Comparison of ENCODE assay signal across 33 cellular contexts in the genomic region with DNA sequence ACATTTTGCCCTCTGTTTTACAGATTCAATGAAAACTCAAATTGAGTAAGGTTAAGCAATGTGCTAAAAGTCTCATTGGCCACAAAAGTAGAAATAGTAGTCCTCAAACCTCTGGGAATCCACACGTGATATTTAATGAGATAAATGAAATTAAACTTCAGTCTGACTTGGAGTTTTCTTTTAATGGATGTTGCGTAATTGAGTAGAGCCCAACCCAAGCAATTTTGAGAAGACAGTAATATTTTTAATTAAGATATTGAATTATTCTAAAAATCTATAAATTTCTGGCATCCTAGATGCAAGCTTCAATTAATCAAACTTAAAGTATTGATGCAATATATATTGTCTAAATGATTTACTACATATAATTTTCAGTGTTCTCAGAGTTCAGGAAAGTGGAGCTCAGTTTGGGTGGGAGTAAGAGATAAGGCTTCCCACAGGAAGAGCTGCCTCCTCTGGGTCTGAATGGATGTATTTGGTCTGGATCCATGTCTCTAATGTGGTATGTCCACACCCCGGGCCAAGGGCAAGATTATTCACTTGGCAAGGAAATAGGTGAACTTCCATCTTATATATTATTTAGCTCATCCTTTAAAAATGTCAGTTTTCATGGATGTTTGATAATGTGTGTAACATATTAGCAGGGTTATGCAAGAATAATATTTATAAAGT. TPM values are rescaled to one million over a fixed set of nuclear protein-coding genes. Genes with fewer than 3 reads are reported as not detected.
DNase-seq lines count a peak whose midpoint lies in the region; ATAC-seq, FAIRE-seq and TF ChIP-seq lines count a peak whose summit lies in the region.
"Had no signal": no experiment of that assay in that cellular context is flagged by ENCODE, and none has a peak within 500 bp of the region (broad histone marks: within the 10 kb centered on the region; RNA-seq: fewer than 3 reads in every experiment).

No MANE protein-coding gene starts in this region.

- CTCF ChIA-PET in K562 (lab: Yijun Ruan, JAX; ENCODE audit: low intra/inter-chr PET ratio) (no interaction called here), HepG2 (lab: Yijun Ruan, JAX; ENCODE audit: low intra/inter-chr PET ratio, low total read pairs) (no interaction called here)

- no peak for TF ChIP-seq POLR2A in K562 (conservative IDR thresholded peaks at IDR 0.05)
- no peak for TF ChIP-seq POLR2A in HepG2 (IDR thresholded peaks at IDR 0.05; ENCODE audit: insufficient read depth in 1 of 2, low read depth in 2 of 2, low read length in 2 of 2)
- no peak for TF ChIP-seq POLR2A in prostate gland (IDR thresholded peaks at IDR 0.05)

- H3K4me2 ChIP-seq in K562 (ENCODE audit: insufficient read depth, low read length) (no peak overlapping the region), HepG2 (ENCODE audit: low read depth, low read length) (peak overlapping the region; percentile 26; the same call in 1 of the 2 replicates)

- TF ChIP-seq EP300 in Ishikawa (IDR thresholded peaks at IDR 0.05; ENCODE audit: borderline replicate concordance) = no peak
- TF ChIP-seq EP300 in K562 (IDR thresholded peaks at IDR 0.05; ENCODE audit: low read length) = no peak
- no peak for TF ChIP-seq EP300 in HepG2 (IDR thresholded peaks at IDR 0.05; ENCODE audit: low read depth in 2 of 2, low read length in 2 of 2)
- no peak for TF ChIP-seq EP300 in HepG2 (CRISPR knock-in tag; IDR thresholded peaks at IDR 0.05; ENCODE audit: borderline replicate concordance)

- H2AFZ ChIP-seq in ACC112 (ENCODE audit: low read length, unreplicated experiment) (no peak overlapping the region), K562 (ENCODE audit: low read depth, low read length) (no peak overlapping the region), HepG2 (ENCODE audit: low read length) (no peak overlapping the region)

- no TSS peak for BruUV-seq in K562 (replicated peaks; lab: Mats Ljungman, UMichigan)
- no TSS peak for BruUV-seq in HepG2 (replicated peaks; lab: Mats Ljungman, UMichigan)

- TF ChIP-seq CTCF in K562 (IDR thresholded peaks at IDR 0.05 in 2 of 3, conservative IDR thresholded peaks at IDR 0.05 in 1 of 3; ENCODE audit: insufficient read depth in 2 of 3, low read depth in 1 of 3, low read length in 3 of 3) = no peak
- no peak for TF ChIP-seq CTCF in HepG2 (CRISPR knock-in tag; IDR thresholded peaks at IDR 0.05)
- no peak for TF ChIP-seq CTCF in prostate gland (IDR thresholded peaks at IDR 0.05)

- no peak for ATAC-seq in K562
- ATAC-seq in HepG2 = no peak
- ATAC-seq in HG03196 (IDR thresholded peaks at IDR 0.05; ENCODE audit: unreplicated experiment) = no peak
- no peak for ATAC-seq in HG03378 (IDR thresholded peaks at IDR 0.05; ENCODE audit: unreplicated experiment)
- ATAC-seq: activated CD4-positive, CD25-positive, alpha-beta regulatory T cell treated with anti-CD3 and anti-CD28 coated beads, Interleukin-2, amount 50 U/mL, for 24 hours; activated CD8-positive, alpha-beta memory T cell treated with anti-CD3 and anti-CD28 coated beads, Interleukin-2, amount 10 ng/mL, durations not matched to agents 7 days and 5 days; activated naive CD8-positive, alpha-beta T cell treated with anti-CD3 and anti-CD28 coated beads, Interleukin-2, amount 50 U/mL, for 24 hours; CD8-positive, alpha-beta T cell; left colon; stimulated activated naive CD8-positive, alpha-beta T cell treated with anti-CD3 and anti-CD28 coated beads, Interleukin-15, Interleukin-2, amounts not matched to agents 100 U/mL and 50 U/mL, for 24 hours; T-cell had no signal

- H3K9me3 Mint-ChIP-seq in activated naive CD8-positive, alpha-beta T cell treated with anti-CD3 and anti-CD28 coated beads for 36 hours = no peaks in the 10 kb centered on the region
- H3K9me3 Mint-ChIP-seq: activated naive CD8-positive, alpha-beta T cell treated with anti-CD3 and anti-CD28 coated beads, Interleukin-2, amount 50 U/mL, for 24 hours; CD8-positive, alpha-beta T cell; immature natural killer cell; T-cell had no signal

- in situ Hi-C loops in K562 (cut with MboI) (no loop called here), HepG2 (cut with HindIII; ENCODE audit: extremely low pct_ligation_motif_present, low pct_unique_long_range_greater_than_20kb) (loop anchor here (10.0 kb wide), 1 partner anchor 116 kb away; no protein-coding TSS in a partner anchor)

- WGBS in K562 (ENCODE audit: insufficient coverage, low coverage, missing lambda C conversion rate) = 39% methylated on average over 3 of the region's 3 CpGs
- WGBS in HepG2 (ENCODE audit: low lambda C conversion rate) = 95% methylated on average over 3 of the region's 3 CpGs
- 68% methylated on average over 3 of the region's 3 CpGs for WGBS in prostate gland

- H3K36me3 Mint-ChIP-seq in activated naive CD8-positive, alpha-beta T cell treated with anti-CD3 and anti-CD28 coated beads for 36 hours = peaks cover 11% of the 10 kb centered on the region

- FAIRE-seq in K562 (lab: Jason Lieb, UNC) (no peak), HepG2 (lab: Jason Lieb, UNC) (no peak)
- FAIRE-seq: GM18507, GM19239 had no signal

- no peaks in the 10 kb centered on the region for H3K9me1 ChIP-seq in K562 (ENCODE audit: control insufficient read depth, insufficient read depth, low read length)

- POLR2A ChIA-PET in K562 (lab: Yijun Ruan, JAX) (interaction anchor here (2.5 kb wide), 1 partner anchor 31 kb away, joined by 12 read pairs; no protein-coding TSS in a partner anchor), HepG2 (lab: Yijun Ruan, JAX) (no interaction called here)

- no peak overlapping the region for H3K4me3 Mint-ChIP-seq in activated naive CD8-positive, alpha-beta T cell treated with anti-CD3 and anti-CD28 coated beads for 36 hours
- H3K4me3 Mint-ChIP-seq: activated CD8-positive, alpha-beta memory T cell treated with anti-CD3 and anti-CD28 coated beads, Interleukin-2, amount 10 ng/mL, durations not matched to agents 7 days and 5 days; activated naive CD8-positive, alpha-beta T cell treated with anti-CD3 and anti-CD28 coated beads, Interleukin-2, amount 50 U/mL, for 24 hours; CD8-positive, alpha-beta T cell; immature natural killer cell; neural crest cell; T-cell had no signal

- TF ChIP-seq RAD21 in Ishikawa (IDR thresholded peaks at IDR 0.05; ENCODE audit: low read depth) = no peak
- TF ChIP-seq RAD21 in K562 (CRISPR knock-in tag; conservative IDR thresholded peaks at IDR 0.05 in 1 of 2, IDR thresholded peaks at IDR 0.05 in 1 of 2) = no peak
- no peak for TF ChIP-seq RAD21 in HepG2 (CRISPR knock-in tag; IDR thresholded peaks at IDR 0.05)

- H3K27ac ChIP-seq in ACC112 (ENCODE audit: low read depth, low read length) (peak overlapping the region; percentile 22), K562 (ENCODE audit: extremely low read depth, low read depth, low read length) (no peak overlapping the region), HepG2 (ENCODE audit: extremely low read length, insufficient read depth, low read length) (no peak overlapping the region), prostate gland (no peak overlapping the region)
- H3K27ac ChIP-seq: ovary, thoracic aorta, vagina had no signal

- no peaks in the 10 kb centered on the region for H3K9me3 ChIP-seq in K562 (replicated peaks; ENCODE audit: control insufficient read depth, insufficient read depth, low read depth, low read length)
- H3K9me3 ChIP-seq in HepG2 (ENCODE audit: low read length) = no peaks in the 10 kb centered on the region
- H3K9me3 ChIP-seq in prostate gland = no peaks in the 10 kb centered on the region
- H3K9me3 ChIP-seq: BE2C, ovary, thoracic aorta, vagina had no signal

- peaks cover 52% of the 10 kb centered on the region for H3K4me1 Mint-ChIP-seq in activated naive CD8-positive, alpha-beta T cell treated with anti-CD3 and anti-CD28 coated beads for 36 hours

- H3K9ac ChIP-seq in K562 (ENCODE audit: insufficient read depth in 1 of 2, low read depth in 2 of 2, low read length in 2 of 2) = no peak overlapping the region; a peak in 1 of 4 replicates
- H3K9ac ChIP-seq in HepG2 (ENCODE audit: insufficient read depth, low read depth, low read length) = no peak overlapping the region

- H3K27me3 ChIP-seq in ACC112 (ENCODE audit: insufficient read depth, low read length) (no peaks in the 10 kb centered on the region), K562 (ENCODE audit: control insufficient read depth in 2 of 2, insufficient read depth in 2 of 2, low read length in 2 of 2) (no peaks in the 10 kb centered on the region), HepG2 (ENCODE audit: control insufficient read depth in 1 of 2, insufficient read depth in 2 of 2, low read length in 2 of 2) (no peaks in the 10 kb centered on the region; a peak in 1 of 5 replicates), prostate gland (replicated peaks; ENCODE audit: insufficient read depth) (no peaks in the 10 kb centered on the region)
- H3K27me3 ChIP-seq: BE2C, dorsolateral prefrontal cortex, ovary, vagina had no signal

- no peak overlapping the region for H3K27ac Mint-ChIP-seq in activated naive CD8-positive, alpha-beta T cell treated with anti-CD3 and anti-CD28 coated beads for 36 hours
- H3K27ac Mint-ChIP-seq: activated CD8-positive, alpha-beta memory T cell treated with anti-CD3 and anti-CD28 coated beads, Interleukin-2, amount 10 ng/mL, durations not matched to agents 7 days and 5 days; activated naive CD8-positive, alpha-beta T cell treated with anti-CD3 and anti-CD28 coated beads, Interleukin-2, amount 50 U/mL, for 24 hours; CD8-positive, alpha-beta T cell; T-cell had no signal

- H4K20me1 ChIP-seq in K562 (replicated peaks; ENCODE audit: control insufficient read depth, insufficient read depth, low read length) (peaks cover 37% of the 10 kb centered on the region), HepG2 (ENCODE audit: insufficient read depth, low read length) (peaks cover 95% of the 10 kb centered on the region)

- no peaks in the 10 kb centered on the region for H3K27me3 Mint-ChIP-seq in activated naive CD8-positive, alpha-beta T cell treated with anti-CD3 and anti-CD28 coated beads for 36 hours
- H3K27me3 Mint-ChIP-seq: activated CD8-positive, alpha-beta memory T cell treated with anti-CD3 and anti-CD28 coated beads, Interleukin-2, amount 10 ng/mL, durations not matched to agents 7 days and 5 days; activated naive CD8-positive, alpha-beta T cell treated with anti-CD3 and anti-CD28 coated beads, Interleukin-2, amount 50 U/mL, for 24 hours; T-cell had no signal

- H3K36me3 ChIP-seq in ACC112 (ENCODE audit: insufficient read depth, low read length) (no peaks in the 10 kb centered on the region; the same call in 1 of the 2 replicates), K562 (ENCODE audit: control insufficient read depth, insufficient read depth, low read length) (peaks cover 9% of the 10 kb centered on the region; the same call in 1 of the 3 replicates), HepG2 (replicated peaks in 1 of 2; ENCODE audit: control insufficient read depth in 1 of 2, insufficient read depth in 2 of 2, low read length in 2 of 2) (peaks cover 3 to 30% of the 10 kb centered on the region in 2 experiments), prostate gland (no peaks in the 10 kb centered on the region)
- H3K36me3 ChIP-seq: ovary, thoracic aorta, vagina had no signal

- peaks cover 85% of the 10 kb centered on the region for H3K79me2 ChIP-seq in ACC112 (ENCODE audit: control insufficient read depth, insufficient read depth, low read length, unreplicated experiment)
- H3K79me2 ChIP-seq in K562 (ENCODE audit: control insufficient read depth, insufficient read depth, low read length) = peaks cover 97% of the 10 kb centered on the region
- peaks cover 97% of the 10 kb centered on the region for H3K79me2 ChIP-seq in HepG2 (ENCODE audit: insufficient read depth, low read length)

- intact Hi-C loops in K562 (cut with micrococcal nuclease) = loop anchor here (5.0 to 10.0 kb wide), 2 partner anchors 113 to 206 kb away; partner anchors contain the start of gene RAP2A
- intact Hi-C loops in HepG2 (cut with micrococcal nuclease; ENCODE audit: unreplicated experiment) = loop anchor here (10.0 kb wide), 1 partner anchor 206 kb away; the partner anchor contains the start of gene RAP2A
- intact Hi-C loops in prostate gland (cut with DNase I) = loop anchor here (5.0 to 10.0 kb wide), 2 partner anchors 33 to 56 kb away; no protein-coding TSS in a partner anchor

- H3K4me1 ChIP-seq in ACC112 (ENCODE audit: control insufficient read depth, insufficient read depth, low read length, unreplicated experiment) (peaks cover 22% of the 10 kb centered on the region), K562 (replicated peaks in 1 of 2; ENCODE audit: control insufficient read depth in 2 of 2, insufficient read depth in 2 of 2, low read length in 2 of 2) (peaks cover 0 to 42% of the 10 kb centered on the region in 2 experiments; a peak in 4 of 5 replicates), HepG2 (ENCODE audit: insufficient read depth, low read length) (peaks cover 78% of the 10 kb centered on the region), prostate gland (replicated peaks) (peaks cover 4% of the 10 kb centered on the region)

- H3K4me3 ChIP-seq in ACC112 (ENCODE audit: low read depth, low read length) (no peak overlapping the region), K562 (no peak overlapping the region), HepG2 (replicated peaks in 1 of 3; ENCODE audit: insufficient read depth in 1 of 3, low read depth in 2 of 3, low read length in 3 of 3) (no peak overlapping the region), prostate gland (no peak overlapping the region)
- H3K4me3 ChIP-seq: ovary, thoracic aorta, vagina had no signal

- no peak for DNase-seq in K562 (ENCODE audit: extremely low read depth in 1 of 4, low spot score in 3 of 4)
- no peak for DNase-seq in HepG2 (ENCODE audit: low spot score)
- no peak for DNase-seq in activated naive CD8-positive, alpha-beta T cell treated with anti-CD3 and anti-CD28 coated beads for 36 hours
- no peak for DNase-seq in prostate gland (ENCODE audit: low spot score)
- DNase-seq: ACHN; activated CD4-positive, alpha-beta T cell treated with anti-CD3 and anti-CD28 coated beads, Interleukin-2, amount 50 U/mL, for 4 hours; activated CD8-positive, alpha-beta memory T cell treated with anti-CD3 and anti-CD28 coated beads, Interleukin-2, amount 10 ng/mL, durations not matched to agents 7 days and 5 days; activated naive CD8-positive, alpha-beta T cell treated with anti-CD3 and anti-CD28 coated beads, Interleukin-2, amount 50 U/mL, for 24 hours; activated T-cell treated with anti-CD3 and anti-CD28 coated beads, Interleukin-2, amount 50 U/mL, for 48 hours; BE2C; CD8-positive, alpha-beta T cell; cerebellar nuclear complex; DMS 273 treated with DMSO at 0.1 percent for 48 hours; dorsolateral prefrontal cortex; immature natural killer cell; left colon; NCI-H1092; NCI-H1694 treated with DMSO at 0.1 percent for 48 hours; NCI-H82; ovary; stimulated activated CD4-positive, alpha-beta T cell treated with anti-CD3 and anti-CD28 coated beads, Interleukin-1b, Interleukin-23, amount 100 ng/mL, for 48 hours; stimulated activated naive CD8-positive, alpha-beta T cell treated with anti-CD3 and anti-CD28 coated beads, Interleukin-15, Interleukin-2, amounts not matched to agents 100 U/mL and 50 U/mL, for 24 hours; T-cell had no signal

RNA-seq across cellular contexts. Expression of gene MBNL2, which starts 6.9 kb away (rescaled TPM):
- 15.8 and 50.2 TPM in 2 replicates for total RNA-seq in K562 (2011; cell fraction: chromatin; rRNA removed; ENCODE audit: low replicate concordance)
- total RNA-seq in K562 (2011; cell fraction: nucleolus; rRNA removed) = 6.8 and 9.1 TPM in 2 replicates
- total RNA-seq in K562 (2011; cell fraction: nucleoplasm; rRNA removed) = 14.8 and 18.3 TPM in 2 replicates
- total RNA-seq in K562 (2014; rRNA removed) (13.8 and 14.1 TPM in 2 replicates), K562 (2014; rRNA removed; fragmentation: Illumina TruSeq; extraction: Trizol) (22.8 and 26.7 TPM in 2 replicates), K562 (2015; rRNA removed; fragmentation: Illumina TruSeq; extraction: Trizol) (6.3 and 7.5 TPM in 2 replicates), K562 (2021) (22.0 and 24.8 TPM in 2 replicates), HepG2 (2016; rRNA removed; fragmentation: Illumina TruSeq; extraction: Trizol) (30.8 and 48.1 TPM in 2 replicates), prostate gland (10 to 100 TPM; 59.1 to 85.7 TPM)
- polyA plus RNA-seq in K562 (2011; rRNA removed) (14.7 and 16.8 TPM in 2 replicates), K562 (2014; fragmentation: Illumina TruSeq; extraction: Trizol) (18.2 and 19.6 TPM in 2 replicates), K562 (2014; fragmentation: Nextera tagmentation; extraction: Ambion mirVana) (10 to 100 TPM in 1 of 2 experiments, 1 to 10 TPM in 1; 7.0 to 10.5 TPM), K562 (2014; rRNA removed) (9.1 and 11.7 TPM in 2 replicates), HepG2 (2011; rRNA removed) (59.0 and 62.9 TPM in 2 replicates)
- polyA plus RNA-seq in K562 (2011; cell fraction: cytosol; rRNA removed) = 8.7 and 16.4 TPM in 2 replicates
- polyA plus RNA-seq in K562 (2011; cell fraction: nucleus; rRNA removed) = 14.1 and 16.0 TPM in 2 replicates
- polyA plus RNA-seq in K562 (2012) = 7.2 and 20.6 TPM in 2 replicates
- 63.7 and 74.2 TPM in 2 replicates for polyA minus RNA-seq in K562 (2011; rRNA and poly(A)+ RNA removed)
- polyA minus RNA-seq in K562 (2011; cell fraction: cytosol; rRNA and poly(A)+ RNA removed) = 18.5 and 23.4 TPM in 2 replicates
- 16.4 and 39.1 TPM in 2 replicates for polyA minus RNA-seq in K562 (2011; cell fraction: nucleus; rRNA and poly(A)+ RNA removed)
- total RNA-seq in HepG2 (2016; cell fraction: cytosol; rRNA removed; fragmentation: Illumina TruSeq; extraction: Trizol; ENCODE audit: low read depth) = 4.0 and 5.0 TPM in 2 replicates
- total RNA-seq in HepG2 (2016; cell fraction: insoluble cytoplasmic fraction; rRNA removed; fragmentation: Illumina TruSeq; extraction: Trizol) = 27.9 and 48.3 TPM in 2 replicates
- total RNA-seq in HepG2 (2016; cell fraction: membrane; rRNA removed; fragmentation: Illumina TruSeq; extraction: Trizol) = 15.6 and 16.3 TPM in 2 replicates
- 50.3 and 53.0 TPM in 2 replicates for total RNA-seq in HepG2 (2016; cell fraction: nucleus; rRNA removed; fragmentation: Illumina TruSeq; extraction: Trizol)
- 44.6 and 63.1 TPM in 2 replicates for polyA plus RNA-seq in HepG2 (2011; cell fraction: cytosol; rRNA removed)
- 78.5 and 95.6 TPM in 2 replicates for polyA plus RNA-seq in HepG2 (2011; cell fraction: nucleus; rRNA removed)
- polyA plus RNA-seq in HepG2 (2012) = 49.8 and 59.5 TPM in 2 replicates
- 0.49 and 0.73 TPM in 2 replicates for polyA plus RNA-seq in HepG2 (2016; cell fraction: cytosol; fragmentation: Illumina TruSeq; extraction: Trizol; ENCODE audit: low read depth)
- 27.4 and 31.9 TPM in 2 replicates for polyA plus RNA-seq in HepG2 (2016; cell fraction: insoluble cytoplasmic fraction; fragmentation: Illumina TruSeq; extraction: Trizol; ENCODE audit: low read depth)
- polyA plus RNA-seq in HepG2 (2016; cell fraction: membrane; fragmentation: Illumina TruSeq; extraction: Trizol; ENCODE audit: low read depth) = 4.4 and 4.9 TPM in 2 replicates
- polyA plus RNA-seq in HepG2 (2016; cell fraction: nucleus; fragmentation: Illumina TruSeq; extraction: Trizol; ENCODE audit: insufficient read depth, low read depth) = 32.1 and 37.5 TPM in 2 replicates
- polyA minus RNA-seq in HepG2 (2011; rRNA and poly(A)+ RNA removed; ENCODE audit: low replicate concordance) = 48.4 and 211 TPM in 2 replicates
- polyA minus RNA-seq in HepG2 (2011; cell fraction: cytosol; rRNA and poly(A)+ RNA removed) = 125 and 134 TPM in 2 replicates
- polyA minus RNA-seq in HepG2 (2011; cell fraction: nucleus; rRNA and poly(A)+ RNA removed) = 274 and 278 TPM in 2 replicates
- 10 to 100 TPM; 12.5 to 13.6 TPM for total RNA-seq in activated naive CD8-positive, alpha-beta T cell treated with anti-CD3 and anti-CD28 coated beads for 36 hours
